Comparison of ENCODE assay signal across 29 cellular contexts in genomic region chr10:131500181-131500580, GRCh38.
"Had no signal": no experiment of that assay in that cellular context is flagged by ENCODE, and none has a peak within 500 bp of the region (broad histone marks: within the 10 kb centered on the region; RNA-seq: fewer than 3 reads in every experiment).

No MANE protein-coding gene starts in this region.

- H3K9me3 ChIP-seq: testis, thoracic aorta, thyroid gland, uterus, vagina had no signal

- FAIRE-seq: urothelium cell line had no signal

- ATAC-seq: stimulated activated effector memory CD8-positive, alpha-beta T cell treated with anti-CD3 and anti-CD28 coated beads, Interleukin-12 subunit alpha, Interleukin-12 subunit beta, amount 100 ng/mL, for 72 hours; stimulated activated memory B cell treated with anti-CD40 and anti-IgM and Interleukin-4, amounts not matched to agents 10 μg/mL and 1 μg/mL and 100 μg/mL, for 72 hours; stimulated activated naive B cell treated with anti-CD40 and anti-IgM and Interleukin-4, amounts not matched to agents 10 μg/mL and 1 μg/mL and 100 μg/mL, for 72 hours; stimulated activated naive CD8-positive, alpha-beta T cell treated with anti-CD3 and anti-CD28 coated beads, Interleukin-15, amount 100 ng/mL, for 72 hours; stimulated activated naive CD8-positive, alpha-beta T cell treated with anti-CD3 and anti-CD28 coated beads, Interleukin-15, Interleukin-2, amounts not matched to agents 100 U/mL and 50 U/mL, for 24 hours; upper lobe of right lung had no signal

- DNase-seq: stimulated activated CD4-positive, alpha-beta T cell treated with anti-CD3 and anti-CD28 coated beads, Interleukin-2, amount 100 ng/mL, for 48 hours; stimulated activated CD4-positive, alpha-beta T cell treated with anti-CD3 and anti-CD28 coated beads, Interleukin-4, amount 100 ng/mL, for 1 hour; stimulated activated CD4-positive, alpha-beta T cell treated with anti-CD3 and anti-CD28 coated beads, Interleukin-4, amount 100 ng/mL, for 24 hours; stimulated activated CD4-positive, alpha-beta T cell treated with anti-CD3 and anti-CD28 coated beads, Interleukin-4, amount 100 ng/mL, for 4 hours; stimulated activated CD8-positive, alpha-beta memory T cell treated with anti-CD3 and anti-CD28 coated beads, Interleukin-4, amount 100 ng/mL, for 48 hours; stimulated activated naive B cell treated with anti-CD40 and anti-IgM and Interleukin-4, amounts not matched to agents 10 μg/mL and 1 μg/mL and 100 μg/mL, for 72 hours; stimulated activated naive CD4-positive, alpha-beta T cell; stimulated activated naive CD4-positive, alpha-beta T cell treated with Interleukin-2 at 50 U/mL for 16 hours; stimulated activated naive CD8-positive, alpha-beta T cell treated with anti-CD3 and anti-CD28 coated beads, Interleukin-15, amount 100 ng/mL, for 72 hours; stimulated activated naive CD8-positive, alpha-beta T cell treated with anti-CD3 and anti-CD28 coated beads, Interleukin-15, Interleukin-2, amounts not matched to agents 100 U/mL and 50 U/mL, for 24 hours; stomach; substantia nigra; testis; thyroid gland; tibial artery; transverse colon; trophoblast cell; upper lobe of left lung; upper lobe of right lung; uterus had no signal

- H3K27me3 Mint-ChIP-seq: stimulated activated memory B cell treated with anti-CD40 and anti-IgM and Interleukin-4, amounts not matched to agents 10 μg/mL and 1 μg/mL and 100 μg/mL, for 72 hours; stimulated activated naive B cell treated with anti-CD40 and anti-IgM and Interleukin-4, amounts not matched to agents 10 μg/mL and 1 μg/mL and 100 μg/mL, for 72 hours; stimulated activated naive CD8-positive, alpha-beta T cell treated with anti-CD3 and anti-CD28 coated beads, Interleukin-15, Interleukin-2, amounts not matched to agents 100 ng/mL and 50 ng/mL, for 24 hours had no signal

- H3K27ac Mint-ChIP-seq: stimulated activated effector memory CD8-positive, alpha-beta T cell treated with anti-CD3 and anti-CD28 coated beads, Interleukin-12 subunit alpha, Interleukin-12 subunit beta, amount 100 ng/mL, for 72 hours; stimulated activated memory B cell treated with anti-CD40 and anti-IgM and Interleukin-4, amounts not matched to agents 10 μg/mL and 1 μg/mL and 100 μg/mL, for 72 hours; stimulated activated naive B cell treated with anti-CD40 and anti-IgM and Interleukin-4, amounts not matched to agents 10 μg/mL and 1 μg/mL and 100 μg/mL, for 72 hours; stimulated activated naive CD8-positive, alpha-beta T cell treated with anti-CD3 and anti-CD28 coated beads, Interleukin-15, amount 100 ng/mL, for 72 hours; stimulated activated naive CD8-positive, alpha-beta T cell treated with anti-CD3 and anti-CD28 coated beads, Interleukin-15, Interleukin-2, amounts not matched to agents 100 ng/mL and 50 ng/mL, for 24 hours; type B pancreatic cell had no signal

- H3K4me1 ChIP-seq: stomach, suprapubic skin, testis, thyroid gland, tibial artery, tibial nerve, transverse colon, upper lobe of left lung, upper lobe of right lung, uterus, vagina had no signal

- H3K4me1 Mint-ChIP-seq: stimulated activated effector memory CD8-positive, alpha-beta T cell treated with anti-CD3 and anti-CD28 coated beads, Interleukin-12 subunit alpha, Interleukin-12 subunit beta, amount 100 ng/mL, for 72 hours; stimulated activated memory B cell treated with anti-CD40 and anti-IgM and Interleukin-4, amounts not matched to agents 10 μg/mL and 1 μg/mL and 100 μg/mL, for 72 hours; stimulated activated naive B cell treated with anti-CD40 and anti-IgM and Interleukin-4, amounts not matched to agents 10 μg/mL and 1 μg/mL and 100 μg/mL, for 72 hours; stimulated activated naive CD8-positive, alpha-beta T cell treated with anti-CD3 and anti-CD28 coated beads, Interleukin-15, amount 100 ng/mL, for 72 hours had no signal

- H3K4me3 ChIP-seq: stomach, suprapubic skin, testis, thoracic aorta, thyroid gland, tibial artery, tibial nerve, transverse colon, upper lobe of left lung, upper lobe of right lung, uterus, vagina had no signal

- H3K27ac ChIP-seq: stomach, suprapubic skin, testis, thoracic aorta, thyroid gland, tibial artery, tibial nerve, transverse colon, upper lobe of left lung, upper lobe of right lung, uterus, vagina had no signal

- H3K4me3 Mint-ChIP-seq: stimulated activated effector memory CD8-positive, alpha-beta T cell treated with anti-CD3 and anti-CD28 coated beads, Interleukin-12 subunit alpha, Interleukin-12 subunit beta, amount 100 ng/mL, for 72 hours; stimulated activated memory B cell treated with anti-CD40 and anti-IgM and Interleukin-4, amounts not matched to agents 10 μg/mL and 1 μg/mL and 100 μg/mL, for 72 hours; stimulated activated naive B cell treated with anti-CD40 and anti-IgM and Interleukin-4, amounts not matched to agents 10 μg/mL and 1 μg/mL and 100 μg/mL, for 72 hours; stimulated activated naive CD8-positive, alpha-beta T cell treated with anti-CD3 and anti-CD28 coated beads, Interleukin-15, amount 100 ng/mL, for 72 hours; stimulated activated naive CD8-positive, alpha-beta T cell treated with anti-CD3 and anti-CD28 coated beads, Interleukin-15, Interleukin-2, amounts not matched to agents 100 ng/mL and 50 ng/mL, for 24 hours; type B pancreatic cell had no signal

- H3K36me3 ChIP-seq: stomach, suprapubic skin, thoracic aorta, thyroid gland, tibial artery, tibial nerve, transverse colon, upper lobe of left lung, upper lobe of right lung, uterus, vagina had no signal

- H3K27me3 ChIP-seq: stomach, suprapubic skin, testis, thyroid gland, tibial artery, tibial nerve, transverse colon, upper lobe of left lung, upper lobe of right lung, uterus, vagina had no signal

- H3K36me3 Mint-ChIP-seq: stimulated activated effector memory CD8-positive, alpha-beta T cell treated with anti-CD3 and anti-CD28 coated beads, Interleukin-12 subunit alpha, Interleukin-12 subunit beta, amount 100 ng/mL, for 72 hours; stimulated activated memory B cell treated with anti-CD40 and anti-IgM and Interleukin-4, amounts not matched to agents 10 μg/mL and 1 μg/mL and 100 μg/mL, for 72 hours; type B pancreatic cell had no signal
